ENCODE assay signal across 8 cellular contexts in genomic region chr20:44885392-44886275, GRCh38. TPM values are rescaled to one million over a fixed set of nuclear protein-coding genes. Genes with fewer than 3 reads are reported as not detected.
A peak's percentile ranks its signal among the peaks of the same experiment; 100 is the strongest.
DNase-seq lines count a peak whose midpoint lies in the region; ATAC-seq and TF ChIP-seq lines count a peak whose summit lies in the region.

YWHAB (plus strand) TSS chr20:44885705; CDS start chr20:44901534, 15,829 bp downstream.

- H3K9me3 ChIP-seq in left ventricle myocardium inferior (replicated peaks) (no peaks in the 10 kb centered on the region), prostate gland (no peaks in the 10 kb centered on the region)

- no peaks in the 10 kb centered on the region for H3K9me3 Mint-ChIP-seq in T-helper 1 cell treated with Interleukin-12 subunit alpha and Interleukin-12 subunit beta and Interleukin-4 antibody, amounts not matched to agents 30 μg/mL and 1 μg/mL, for 36 hours

- ATAC-seq in HG02870 (IDR thresholded peaks at IDR 0.05; ENCODE audit: unreplicated experiment), result peak; percentile 89

- H3K4me3 ChIP-seq in left ventricle myocardium inferior (peak within 1 kb of the TSS; percentile 93), prostate gland (peak within 1 kb of the TSS; percentile 81 to 100), urinary bladder (ENCODE audit: low read depth, low read length) (peak within 1 kb of the TSS; percentile 97)

- peaks cover 14% of the 10 kb centered on the region for H3K36me3 Mint-ChIP-seq in T-helper 1 cell treated with Interleukin-12 subunit alpha and Interleukin-12 subunit beta and Interleukin-4 antibody, amounts not matched to agents 30 μg/mL and 1 μg/mL, for 36 hours (ENCODE audit: low read depth)

- in situ Hi-C loops in GM13976 (cut with MboI; ENCODE audit: low sequenced_read_pairs, unreplicated experiment), result no loop called here

- no peaks in the 10 kb centered on the region for H3K27me3 ChIP-seq in left ventricle myocardium inferior (ENCODE audit: low read depth)
- H3K27me3 ChIP-seq in prostate gland (replicated peaks; ENCODE audit: insufficient read depth), result no peaks in the 10 kb centered on the region

- peak within 1 kb of the TSS; percentile 99 for H3K27ac ChIP-seq in left ventricle myocardium inferior (replicated peaks)
- H3K27ac ChIP-seq in prostate gland, result peak within 1 kb of the TSS; percentile 87 to 93
- peak within 1 kb of the TSS; percentile 98 for H3K27ac ChIP-seq in urinary bladder (ENCODE audit: low read depth)

- TF ChIP-seq POLR2A in prostate gland (IDR thresholded peaks at IDR 0.05), result peak; percentile 78

- intact Hi-C loops in left ventricle myocardium inferior (cut with micrococcal nuclease) (no loop called here), prostate gland (cut with DNase I) (loop anchor here (5.0 kb wide), 1 partner anchor 82 kb away; the partner anchor contains the start of gene STK4)

- H3K4me1 ChIP-seq in left ventricle myocardium inferior (peaks cover 61% of the 10 kb centered on the region), prostate gland (replicated peaks) (peaks cover 15% of the 10 kb centered on the region), urinary bladder (ENCODE audit: insufficient read depth) (no peaks in the 10 kb centered on the region)

- TF ChIP-seq CTCF in GM13976 (IDR thresholded peaks at IDR 0.05; ENCODE audit: borderline replicate concordance, control extremely low read depth, extremely low read depth, insufficient read depth, missing control alignments) (no peak), left ventricle myocardium inferior (IDR thresholded peaks at IDR 0.05; ENCODE audit: borderline replicate concordance) (peak; percentile 50), prostate gland (IDR thresholded peaks at IDR 0.05) (no peak)

- H3K27me3 Mint-ChIP-seq in T-helper 1 cell treated with Interleukin-12 subunit alpha and Interleukin-12 subunit beta and Interleukin-4 antibody, amounts not matched to agents 30 μg/mL and 1 μg/mL, for 36 hours (ENCODE audit: low read depth), result no peaks in the 10 kb centered on the region

- H3K36me3 ChIP-seq in left ventricle myocardium inferior, result no peaks in the 10 kb centered on the region
- no peaks in the 10 kb centered on the region for H3K36me3 ChIP-seq in prostate gland
- H3K36me3 ChIP-seq in urinary bladder (ENCODE audit: insufficient read depth), result no peaks in the 10 kb centered on the region

- under 1% methylated on average over 41 of the region's 89 CpGs for WGBS in prostate gland
- WGBS in urinary bladder, result under 1% methylated on average over 89 of the region's 89 CpGs

- H3K4me3 Mint-ChIP-seq in T-helper 1 cell treated with Interleukin-12 subunit alpha and Interleukin-12 subunit beta and Interleukin-4 antibody, amounts not matched to agents 30 μg/mL and 1 μg/mL, for 36 hours, result peak within 1 kb of the TSS; percentile 96

- H3K27ac Mint-ChIP-seq in T-helper 1 cell treated with Interleukin-12 subunit alpha and Interleukin-12 subunit beta and Interleukin-4 antibody, amounts not matched to agents 30 μg/mL and 1 μg/mL, for 36 hours, result peak within 1 kb of the TSS; percentile 86

- H3K4me1 Mint-ChIP-seq in T-helper 1 cell treated with Interleukin-12 subunit alpha and Interleukin-12 subunit beta and Interleukin-4 antibody, amounts not matched to agents 30 μg/mL and 1 μg/mL, for 36 hours (ENCODE audit: low read depth), result peaks cover 47% of the 10 kb centered on the region

- DNase-seq in GM13976 (ENCODE audit: low spot score) (peak; percentile 98), NCI-H1694 (lab: John Stamatoyannopoulos, UW) (peak; percentile 84), amniotic stem cell (lab: John Stamatoyannopoulos, UW) (peak; percentile 96), left ventricle myocardium inferior (peak; percentile 99), prostate gland (ENCODE audit: low spot score) (peak; percentile 97)

RNA-seq across cellular contexts. Expression of gene YWHAB, which starts in this region (rescaled TPM):
- total RNA-seq in left ventricle myocardium inferior, result 106 TPM
- 100 to 1,000 TPM; 122 to 131 TPM for total RNA-seq in prostate gland
- 99.1 TPM for total RNA-seq in urinary bladder
- 129 TPM for polyA plus RNA-seq in urinary bladder

Comparison
In these comparisons a context has a peak if more than half of its experiments do, and no peak if none do; other contexts are left out.
1. Peak in every context shown above with its lines: DNase-seq, ATAC-seq, H3K4me3 ChIP-seq and H3K27ac ChIP-seq.